ENCODE assay signal across 14 cellular contexts in genomic region chr7:69922011-69922803, GRCh38.
DNase-seq lines count a peak whose midpoint lies in the region; ATAC-seq and TF ChIP-seq lines count a peak whose summit lies in the region.
"Had no signal": no experiment of that assay in that cellular context is flagged by ENCODE, and none has a peak within 500 bp of the region (broad histone marks: within the 10 kb centered on the region; RNA-seq: fewer than 3 reads in every experiment).

No MANE protein-coding gene starts in this region.

- no peak for TF ChIP-seq CTCF in GM12865 (IDR thresholded peaks at IDR 0.05; ENCODE audit: insufficient read depth, low read depth, low read length, missing control alignments)

- no peaks in the 10 kb centered on the region for H3K27me3 Mint-ChIP-seq in T-helper 2 cell treated with Interferon-gamma antibody and Interleukin-4, amounts not matched to agents 5 μg/mL and 100 μg/mL, for 36 hours (ENCODE audit: low read depth)
- H3K27me3 Mint-ChIP-seq in activated CD4-positive, alpha-beta T cell treated with anti-CD3 and anti-CD28 coated beads, Interleukin-2, amount 10 ng/mL, durations not matched to agents 24 days and 14 days: no peaks in the 10 kb centered on the region

- H3K36me3 Mint-ChIP-seq in T-helper 2 cell treated with Interferon-gamma antibody and Interleukin-4, amounts not matched to agents 5 μg/mL and 100 μg/mL, for 36 hours (ENCODE audit: low read depth): no peaks in the 10 kb centered on the region
- H3K36me3 Mint-ChIP-seq in activated CD4-positive, alpha-beta T cell treated with anti-CD3 and anti-CD28 coated beads, Interleukin-2, amount 10 ng/mL, durations not matched to agents 24 days and 14 days (ENCODE audit: low read depth): no peaks in the 10 kb centered on the region

- H3K27ac Mint-ChIP-seq in T-helper 2 cell treated with Interferon-gamma antibody and Interleukin-4, amounts not matched to agents 5 μg/mL and 100 μg/mL, for 36 hours: no peak overlapping the region
- H3K27ac Mint-ChIP-seq in activated CD4-positive, alpha-beta T cell treated with anti-CD3 and anti-CD28 coated beads, Interleukin-2, amount 10 ng/mL, durations not matched to agents 24 days and 14 days: no peak overlapping the region

- H3K4me3 ChIP-seq in GM12865 (ENCODE audit: low read depth, low read length): no peak overlapping the region
- H3K4me3 ChIP-seq: HAP-1, vagina had no signal

- no peak overlapping the region for H3K4me3 Mint-ChIP-seq in T-helper 2 cell treated with Interferon-gamma antibody and Interleukin-4, amounts not matched to agents 5 μg/mL and 100 μg/mL, for 36 hours
- H3K4me3 Mint-ChIP-seq in activated CD4-positive, alpha-beta T cell treated with anti-CD3 and anti-CD28 coated beads, Interleukin-2, amount 10 ng/mL, durations not matched to agents 24 days and 14 days: no peak overlapping the region

- DNase-seq in GM12865 (ENCODE audit: low read depth) (peak; percentile 80), middle frontal gyrus (ENCODE audit: extremely low spot score, low spot score) (no peak)
- no peak for DNase-seq in T-helper 2 cell treated with Interferon-gamma antibody and Interleukin-4, amounts not matched to agents 5 μg/mL and 100 μg/mL, for 36 hours (ENCODE audit: low spot score)
- no peak for DNase-seq in activated CD4-positive, alpha-beta T cell treated with anti-CD3 and anti-CD28 coated beads, Interleukin-2, amount 10 ng/mL, durations not matched to agents 24 days and 14 days
- DNase-seq: ACHN, NCI-H1417 treated with DMSO at 0.1 percent for 48 hours, NCI-H748 treated with DMSO at 0.1 percent for 48 hours, SHP77 treated with DMSO at 0.1 percent for 48 hours had no signal

- ATAC-seq in GM19452 (IDR thresholded peaks at IDR 0.05; ENCODE audit: unreplicated experiment) (peak; percentile 82), HG02852 (IDR thresholded peaks at IDR 0.05; ENCODE audit: unreplicated experiment) (peak; percentile 85), HG03521 (IDR thresholded peaks at IDR 0.05; ENCODE audit: unreplicated experiment) (peak; percentile 78), HG02623 (IDR thresholded peaks at IDR 0.05; ENCODE audit: unreplicated experiment) (no peak)

- no peaks in the 10 kb centered on the region for H3K9me3 Mint-ChIP-seq in T-helper 2 cell treated with Interferon-gamma antibody and Interleukin-4, amounts not matched to agents 5 μg/mL and 100 μg/mL, for 36 hours
- no peaks in the 10 kb centered on the region for H3K9me3 Mint-ChIP-seq in activated CD4-positive, alpha-beta T cell treated with anti-CD3 and anti-CD28 coated beads, Interleukin-2, amount 10 ng/mL, durations not matched to agents 24 days and 14 days

- no peaks in the 10 kb centered on the region for H3K4me1 Mint-ChIP-seq in T-helper 2 cell treated with Interferon-gamma antibody and Interleukin-4, amounts not matched to agents 5 μg/mL and 100 μg/mL, for 36 hours (ENCODE audit: low read depth)
- no peaks in the 10 kb centered on the region for H3K4me1 Mint-ChIP-seq in activated CD4-positive, alpha-beta T cell treated with anti-CD3 and anti-CD28 coated beads, Interleukin-2, amount 10 ng/mL, durations not matched to agents 24 days and 14 days

- intact Hi-C loops in activated CD4-positive, alpha-beta T cell treated with anti-CD3 and anti-CD28 coated beads, Interleukin-2, amount 10 ng/mL, durations not matched to agents 24 days and 14 days (cut with micrococcal nuclease): no loop called here
